In the genomic region with DNA sequence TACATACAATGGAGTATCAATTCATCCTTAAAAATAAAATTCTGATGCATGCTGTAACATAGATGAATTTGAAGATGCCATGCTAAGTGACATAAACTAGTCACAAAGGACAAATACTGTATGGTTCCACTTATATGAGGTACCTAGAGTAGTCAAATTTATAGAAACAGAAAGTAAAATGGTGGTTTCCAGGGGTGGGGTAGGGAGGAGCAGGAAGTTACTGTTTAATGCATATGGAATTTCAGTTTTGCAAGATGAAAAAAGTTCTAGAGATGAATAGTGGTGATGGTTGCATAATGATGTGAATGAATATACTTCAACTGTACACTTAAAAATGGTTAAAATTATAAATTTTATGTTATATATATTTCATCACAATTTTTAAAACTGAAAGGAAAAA, we compare ENCODE assay signal across 10 cellular contexts. TPM values are rescaled to one million over a fixed set of nuclear protein-coding genes. Genes with fewer than 3 reads are reported as not detected.
DNase-seq lines count a peak whose midpoint lies in the region; ATAC-seq and TF ChIP-seq lines count a peak whose summit lies in the region.
"Had no signal": no experiment of that assay in that cellular context is flagged by ENCODE, and none has a peak within 500 bp of the region (broad histone marks: within the 10 kb centered on the region; RNA-seq: fewer than 3 reads in every experiment).

No MANE protein-coding gene starts in this region.

- H3K4me1 ChIP-seq in adipocyte (ENCODE audit: control insufficient read depth, insufficient read depth, low read length), result no peaks in the 10 kb centered on the region

- no peak for TF ChIP-seq CTCF in GM12864 (IDR thresholded peaks at IDR 0.05; ENCODE audit: low read depth, low read length, missing control alignments)

- H3K27me3 ChIP-seq in adipocyte (replicated peaks; ENCODE audit: control insufficient read depth, insufficient read depth, low read length), result no peaks in the 10 kb centered on the region
- H3K27me3 ChIP-seq: cardiac muscle cell had no signal

- H3K9ac ChIP-seq in adipocyte (ENCODE audit: low read length), result no peak overlapping the region

- H3K4me3 ChIP-seq in GM12864 (ENCODE audit: low read depth, low read length) (no peak overlapping the region), adipocyte (ENCODE audit: low read length) (no peak overlapping the region)
- H3K4me3 ChIP-seq: cardiac muscle cell had no signal

- intact Hi-C loops in posterior vena cava (cut with DNase I), result no loop called here

- H3K9me3 ChIP-seq in adipocyte (ENCODE audit: control insufficient read depth, low read length), result peaks cover 6% of the 10 kb centered on the region

- H3K36me3 ChIP-seq in adipocyte (ENCODE audit: control insufficient read depth, insufficient read depth, low read length, severe bottlenecking), result no peaks in the 10 kb centered on the region
- H3K36me3 ChIP-seq: cardiac muscle cell had no signal

- ATAC-seq in GM21390 (IDR thresholded peaks at IDR 0.05; ENCODE audit: unreplicated experiment), result peak; percentile 86
- peak; percentile 90 for ATAC-seq in HG03378 (IDR thresholded peaks at IDR 0.05; ENCODE audit: unreplicated experiment)
- ATAC-seq in GM21360 (IDR thresholded peaks at IDR 0.05; ENCODE audit: unreplicated experiment), result no peak

- peak; percentile 4 for DNase-seq in GM12864 (ENCODE audit: low read depth)
- DNase-seq in adipocyte (ENCODE audit: low read depth), result peak; percentile 15
- DNase-seq in posterior vena cava (ENCODE audit: low spot score), result no peak
- DNase-seq in midbrain (lab: John Stamatoyannopoulos, UW), result no peak
- DNase-seq in DMS 273 treated with DMSO at 0.1 percent for 48 hours (lab: John Stamatoyannopoulos, UW), result no peak
- DNase-seq: NCI-H187 had no signal

RNA-seq across cellular contexts. Expression of a gene that starts 57.3 kb away (rescaled TPM):
- 10 to 100 TPM; 34.1 to 39.5 TPM for total RNA-seq in posterior vena cava

Comparison
In these comparisons a context has a peak if more than half of its experiments do, and no peak if none do; other contexts are left out.
1. DNase-seq: peak in GM12864 (single experiment) and adipocyte (single experiment); none in posterior vena cava (single experiment), midbrain (single experiment) and DMS 273 treated with DMSO at 0.1 percent for 48 hours (single experiment).